ENCODE assay signal across 1 cellular context in genomic region chr15:29859981-29860745, GRCh38.
TF ChIP-seq lines count a peak whose summit lies in the region.

No MANE protein-coding gene starts in this region.

TF ChIP-seq in GM23338, 12 proteins besides CTCF, POLR2A, EP300 and RAD21 (continued from another document):
- TF ChIP-seq ETS1 (IDR thresholded peaks at IDR 0.05): no peak
- no peak for TF ChIP-seq STAT1 (IDR thresholded peaks at IDR 0.05; ENCODE audit: unreplicated experiment)
- TF ChIP-seq ZNF462 (CRISPR knock-in tag; IDR thresholded peaks at IDR 0.05): no peak
- TF ChIP-seq ZNF331 (CRISPR knock-in tag; IDR thresholded peaks at IDR 0.05; ENCODE audit: low read depth): no peak
- TF ChIP-seq CREB1 (CRISPR knock-in tag; IDR thresholded peaks at IDR 0.05; ENCODE audit: low read depth): no peak
